Comparison of ENCODE assay signal across 10 cellular contexts in the genomic region with DNA sequence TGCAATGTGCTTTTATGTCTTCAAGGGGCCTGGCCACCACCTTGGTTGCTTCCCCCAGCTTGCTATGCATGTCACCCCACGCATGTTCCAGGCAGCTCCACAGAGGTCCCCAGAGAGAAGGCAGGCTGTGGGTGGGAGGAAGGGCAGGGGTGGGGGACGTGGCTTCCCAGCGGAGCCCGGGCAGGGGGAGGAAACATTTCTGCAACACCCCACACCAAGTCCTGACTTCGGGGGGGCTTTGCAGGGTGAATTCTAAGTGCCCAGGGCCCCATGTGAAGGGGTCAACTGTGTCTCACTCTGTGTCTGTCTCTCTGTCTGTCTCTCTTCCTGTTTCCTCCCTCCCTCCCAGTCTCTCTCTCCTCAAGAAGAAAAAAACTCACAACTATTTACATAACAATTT. TPM values are rescaled to one million over a fixed set of nuclear protein-coding genes. Genes with fewer than 3 reads are reported as not detected.
DNase-seq lines count a peak whose midpoint lies in the region; ATAC-seq, FAIRE-seq and TF ChIP-seq lines count a peak whose summit lies in the region.
"Had no signal": no experiment of that assay in that cellular context is flagged by ENCODE, and none has a peak within 500 bp of the region (broad histone marks: within the 10 kb centered on the region; RNA-seq: fewer than 3 reads in every experiment).

No MANE protein-coding gene starts in this region.

- peak overlapping the region; percentile 72 to 84 for H3K27ac ChIP-seq in A549
- H3K27ac ChIP-seq in OCI-LY3 (ENCODE audit: low read length) = no peak overlapping the region
- H3K27ac ChIP-seq in mucosa of rectum (ENCODE audit: low read depth in 2 of 2, low read length in 2 of 2) = peak overlapping the region; percentile 29 to 48

- WGBS in A549 (ENCODE audit: missing lambda C conversion rate) = 12% methylated on average over 5 of the region's 5 CpGs

- peak overlapping the region; percentile 72 for H2AFZ ChIP-seq in OCI-LY3 (ENCODE audit: low read depth, low read length)

- no peaks in the 10 kb centered on the region for H4K20me1 ChIP-seq in OCI-LY3 (ENCODE audit: insufficient read depth, low read length)

- TF ChIP-seq CTCF in A549 (IDR thresholded peaks at IDR 0.05) (no peak), OCI-LY3 (IDR thresholded peaks at IDR 0.05; ENCODE audit: low read depth, low read length) (no peak), fibroblast of pulmonary artery (IDR thresholded peaks at IDR 0.05; ENCODE audit: low read length, missing control alignments) (no peak)

- peak overlapping the region; percentile 62 for H3K4me2 ChIP-seq in A549
- no peak overlapping the region for H3K4me2 ChIP-seq in OCI-LY3 (ENCODE audit: low read length)

- H3K36me3 ChIP-seq in OCI-LY3 (replicated peaks; ENCODE audit: low read depth, low read length) = no peaks in the 10 kb centered on the region
- no peaks in the 10 kb centered on the region for H3K36me3 ChIP-seq in mucosa of rectum (ENCODE audit: control insufficient read depth in 2 of 2, insufficient read depth in 2 of 2, low read length in 2 of 2)

- FAIRE-seq in A549 (lab: Jason Lieb, UNC) = no peak

- H3K27me3 ChIP-seq in OCI-LY3 (ENCODE audit: low read depth, low read length) (peaks cover 5% of the 10 kb centered on the region; the same call in 1 of the 2 replicates), mucosa of rectum (ENCODE audit: control insufficient read depth in 2 of 2, insufficient read depth in 2 of 2, low read length in 2 of 2) (no peaks in the 10 kb centered on the region)

- CTCF ChIA-PET in A549 (lab: Yijun Ruan, JAX) = interaction anchor here (1.2 to 14.9 kb wide), 4 partner anchors 12 to 36 kb away, joined by 3 to 423 read pairs (median 207); partner anchors contain the start of gene LTBP4

- H3K4me3 ChIP-seq in A549 (no peak overlapping the region), OCI-LY3 (ENCODE audit: low read length) (no peak overlapping the region), fibroblast of pulmonary artery (replicated peaks; ENCODE audit: low read depth, low read length) (no peak overlapping the region), mucosa of rectum (ENCODE audit: low read length in 2 of 2) (no peak overlapping the region)

- H3K9me3 ChIP-seq in A549 = no peaks in the 10 kb centered on the region
- H3K9me3 ChIP-seq in OCI-LY3 (ENCODE audit: insufficient read depth, low read length) = no peaks in the 10 kb centered on the region
- no peaks in the 10 kb centered on the region for H3K9me3 ChIP-seq in mucosa of rectum (ENCODE audit: control insufficient read depth in 2 of 2, low read length in 2 of 2)

- POLR2A ChIA-PET in A549 (lab: Yijun Ruan, JAX) = no interaction called here

- no peaks in the 10 kb centered on the region for H3K79me2 ChIP-seq in OCI-LY3 (ENCODE audit: low read length)

- peaks cover 34% of the 10 kb centered on the region for H3K4me1 ChIP-seq in A549
- H3K4me1 ChIP-seq in OCI-LY3 (ENCODE audit: low read length) = no peaks in the 10 kb centered on the region
- no peaks in the 10 kb centered on the region for H3K4me1 ChIP-seq in mucosa of rectum (ENCODE audit: control insufficient read depth in 2 of 2, insufficient read depth in 2 of 2, low read length in 2 of 2)

- no peak for TF ChIP-seq EP300 in A549 (IDR thresholded peaks at IDR 0.05)

- TF ChIP-seq POLR2A in A549 (IDR thresholded peaks at IDR 0.05; ENCODE audit: low read length) = no peak

- TF ChIP-seq RAD21 in A549 (conservative IDR thresholded peaks at IDR 0.05 in 1 of 2, IDR thresholded peaks at IDR 0.05 in 1 of 2) = no peak

- peak; percentile 53 to 64 for ATAC-seq in A549

- H3K9ac ChIP-seq in OCI-LY3 (ENCODE audit: low read length) (no peak overlapping the region), mucosa of rectum (ENCODE audit: low read depth in 1 of 2, low read length in 2 of 2) (no peak overlapping the region)

- DNase-seq in A549 (ENCODE audit: low read depth in 1 of 2, low spot score in 1 of 2) = peak in 1 of 2 experiments; percentile 70
- peak; percentile 44 for DNase-seq in fibroblast of pulmonary artery (ENCODE audit: low read depth)
- DNase-seq in COLO668 (lab: John Stamatoyannopoulos, UW; ENCODE audit: unreplicated experiment) = no peak
- DNase-seq in stimulated activated CD4-positive, alpha-beta T cell treated with anti-CD3 and anti-CD28 coated beads, Interleukin-1b, Interleukin-23, amount 100 ng/mL, for 48 hours = no peak
- no peak for DNase-seq in DMS 273 treated with DMSO at 0.1 percent for 48 hours (lab: John Stamatoyannopoulos, UW)
- DNase-seq in HPDE6-E6E7 (ENCODE audit: extremely low spot score) = no peak
- DNase-seq: activated naive CD8-positive, alpha-beta T cell treated with anti-CD3 and anti-CD28 coated beads for 36 hours; T1000 had no signal

TF ChIP-seq in A549, 52 proteins besides CTCF, POLR2A, EP300 and RAD21:
- TF ChIP-seq HOXB5 (CRISPR knock-in tag; IDR thresholded peaks at IDR 0.05) (no peak), KDM1A (IDR thresholded peaks at IDR 0.05; ENCODE audit: low read depth) (no peak), CHD4 (IDR thresholded peaks at IDR 0.05; ENCODE audit: borderline replicate concordance) (no peak), RFX5 (IDR thresholded peaks at IDR 0.05) (no peak), FOSB (CRISPR knock-in tag; IDR thresholded peaks at IDR 0.05) (no peak), FOSL2 (IDR thresholded peaks at IDR 0.05) (no peak), FOSL2 (CRISPR knock-in tag; IDR thresholded peaks at IDR 0.05) (no peak), HEYL (CRISPR knock-in tag; IDR thresholded peaks at IDR 0.05) (no peak), SREBF2 (IDR thresholded peaks at IDR 0.05) (no peak), CBX8 (IDR thresholded peaks at IDR 0.05) (no peak), POLR2AphosphoS2 (conservative IDR thresholded peaks at IDR 0.05; ENCODE audit: low read length) (no peak), MYC (IDR thresholded peaks at IDR 0.05; ENCODE audit: borderline replicate concordance, low read length) (no peak), JUN (IDR thresholded peaks at IDR 0.05) (no peak), SMC3 (IDR thresholded peaks at IDR 0.05) (no peak), TFCP2L1 (CRISPR knock-in tag; IDR thresholded peaks at IDR 0.05) (no peak), TP53 (CRISPR knock-in tag; IDR thresholded peaks at IDR 0.05) (no peak), ELK1 (IDR thresholded peaks at IDR 0.05; ENCODE audit: low read depth, low read length) (no peak)
- TF ChIP-seq, protein P1, sequence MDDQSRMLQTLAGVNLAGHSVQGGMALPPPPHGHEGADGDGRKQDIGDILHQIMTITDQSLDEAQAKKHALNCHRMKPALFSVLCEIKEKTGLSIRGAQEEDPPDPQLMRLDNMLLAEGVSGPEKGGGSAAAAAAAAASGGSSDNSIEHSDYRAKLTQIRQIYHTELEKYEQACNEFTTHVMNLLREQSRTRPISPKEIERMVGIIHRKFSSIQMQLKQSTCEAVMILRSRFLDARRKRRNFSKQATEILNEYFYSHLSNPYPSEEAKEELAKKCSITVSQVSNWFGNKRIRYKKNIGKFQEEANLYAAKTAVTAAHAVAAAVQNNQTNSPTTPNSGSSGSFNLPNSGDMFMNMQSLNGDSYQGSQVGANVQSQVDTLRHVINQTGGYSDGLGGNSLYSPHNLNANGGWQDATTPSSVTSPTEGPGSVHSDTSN (IDR thresholded peaks at IDR 0.05) = no peak
- TF ChIP-seq, protein P2, sequence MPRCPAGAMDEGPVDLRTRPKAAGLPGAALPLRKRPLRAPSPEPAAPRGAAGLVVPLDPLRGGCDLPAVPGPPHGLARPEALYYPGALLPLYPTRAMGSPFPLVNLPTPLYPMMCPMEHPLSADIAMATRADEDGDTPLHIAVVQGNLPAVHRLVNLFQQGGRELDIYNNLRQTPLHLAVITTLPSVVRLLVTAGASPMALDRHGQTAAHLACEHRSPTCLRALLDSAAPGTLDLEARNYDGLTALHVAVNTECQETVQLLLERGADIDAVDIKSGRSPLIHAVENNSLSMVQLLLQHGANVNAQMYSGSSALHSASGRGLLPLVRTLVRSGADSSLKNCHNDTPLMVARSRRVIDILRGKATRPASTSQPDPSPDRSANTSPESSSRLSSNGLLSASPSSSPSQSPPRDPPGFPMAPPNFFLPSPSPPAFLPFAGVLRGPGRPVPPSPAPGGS (IDR thresholded peaks at IDR 0.05) = no peak
- TF ChIP-seq, protein P3, sequence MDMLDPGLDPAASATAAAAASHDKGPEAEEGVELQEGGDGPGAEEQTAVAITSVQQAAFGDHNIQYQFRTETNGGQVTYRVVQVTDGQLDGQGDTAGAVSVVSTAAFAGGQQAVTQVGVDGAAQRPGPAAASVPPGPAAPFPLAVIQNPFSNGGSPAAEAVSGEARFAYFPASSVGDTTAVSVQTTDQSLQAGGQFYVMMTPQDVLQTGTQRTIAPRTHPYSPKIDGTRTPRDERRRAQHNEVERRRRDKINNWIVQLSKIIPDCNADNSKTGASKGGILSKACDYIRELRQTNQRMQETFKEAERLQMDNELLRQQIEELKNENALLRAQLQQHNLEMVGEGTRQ (IDR thresholded peaks at IDR 0.05) = no peak

RNA-seq across cellular contexts. Expression of gene LTBP4, which starts 39.6 kb away (rescaled TPM):
- polyA plus RNA-seq in A549 (2011; rRNA removed) = 23.1 and 32.0 TPM in 2 replicates
- polyA plus RNA-seq in A549 (2012; cell fraction: cytosol; rRNA removed) = 65.2 and 69.3 TPM in 2 replicates
- polyA plus RNA-seq in A549 (2012; cell fraction: nucleus; rRNA removed) = 475 and 611 TPM in 2 replicates
- 37.7 to 51.1 TPM (median 43.2 TPM) in 3 replicates for polyA plus RNA-seq in A549 (2017; fragmentation: RNase III; extraction: RNeasy Plus Mini Kit Qiagen cat#74134 plus additional on column Dnase treatment)
- polyA minus RNA-seq in A549 (2011; rRNA and poly(A)+ RNA removed) = 16.3 and 26.9 TPM in 2 replicates

RNA-seq across cellular contexts. Expression of gene NUMBL, which starts 49.7 kb away (rescaled TPM):
- polyA plus RNA-seq in A549 (2011; rRNA removed) (19.4 and 21.1 TPM in 2 replicates), A549 (2017; fragmentation: RNase III; extraction: RNeasy Plus Mini Kit Qiagen cat#74134 plus additional on column Dnase treatment) (26.6 to 29.7 TPM (median 28.7 TPM) in 3 replicates)
- polyA plus RNA-seq in A549 (2012; cell fraction: cytosol; rRNA removed) = 41.5 and 47.8 TPM in 2 replicates
- polyA plus RNA-seq in A549 (2012; cell fraction: nucleus; rRNA removed) = 114 and 125 TPM in 2 replicates
- 13.8 and 13.9 TPM in 2 replicates for polyA minus RNA-seq in A549 (2011; rRNA and poly(A)+ RNA removed)
